Comparison of ENCODE assay signal across 11 cellular contexts in the genomic region with DNA sequence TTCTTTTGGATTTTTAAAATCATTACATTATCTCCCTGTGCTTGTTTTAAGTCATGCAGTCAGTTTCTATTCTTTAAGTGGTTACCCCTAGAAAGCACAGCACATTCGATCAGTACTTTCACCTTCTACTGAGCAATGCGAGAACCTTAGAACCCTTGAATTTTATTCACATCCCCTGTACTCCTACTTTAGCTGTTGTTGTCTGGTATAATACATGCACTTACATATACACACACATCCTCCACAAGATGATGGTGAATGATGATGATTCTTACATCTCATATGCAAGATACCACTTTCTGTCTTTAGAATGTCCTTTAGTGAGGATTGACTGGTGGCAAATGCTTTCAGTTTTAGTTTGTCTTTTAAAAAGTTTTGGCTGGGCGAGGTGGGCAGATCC. TPM values are rescaled to one million over a fixed set of nuclear protein-coding genes. Genes with fewer than 3 reads are reported as not detected.
A peak's percentile ranks its signal among the peaks of the same experiment; 100 is the strongest.
DNase-seq lines count a peak whose midpoint lies in the region; ATAC-seq and TF ChIP-seq lines count a peak whose summit lies in the region.
"Had no signal": no experiment of that assay in that cellular context is flagged by ENCODE, and none has a peak within 500 bp of the region (broad histone marks: within the 10 kb centered on the region; RNA-seq: fewer than 3 reads in every experiment).

No MANE protein-coding gene starts in this region.

- no peak for ATAC-seq in CD4-positive, alpha-beta T cell (ENCODE audit: poor library complexity)
- ATAC-seq in GM19023 (IDR thresholded peaks at IDR 0.05; ENCODE audit: unreplicated experiment) (peak; percentile 54), HG02885 (IDR thresholded peaks at IDR 0.05; ENCODE audit: poor library complexity, unreplicated experiment) (peak; percentile 74), T-helper 17 cell (peak; percentile 33)

- peaks cover 19% of the 10 kb centered on the region for H3K4me1 Mint-ChIP-seq in CD4-positive, alpha-beta T cell (ENCODE audit: low read depth)
- peaks cover 26% of the 10 kb centered on the region for H3K4me1 Mint-ChIP-seq in T-helper 17 cell

- CTCF ChIA-PET in CD4-positive, alpha-beta T cell (lab: Charles Lee): no interaction called here

- intact Hi-C loops in CD4-positive, alpha-beta T cell (cut with DNase I, micrococcal nuclease): loop anchor here in 1 of 2 experiments (10.0 kb wide), 2 partner anchors 1091 to 1899 kb away; a partner anchor contains a TSS
- intact Hi-C loops in prostate gland (cut with DNase I): no loop called here
- intact Hi-C loops in thyroid gland (cut with DNase I): loop anchor here (10.0 kb wide), 1 partner anchor 491 kb away; a partner anchor contains a TSS

- no peaks in the 10 kb centered on the region for H3K27me3 Mint-ChIP-seq in CD4-positive, alpha-beta T cell
- H3K27me3 Mint-ChIP-seq in T-helper 17 cell: no peaks in the 10 kb centered on the region

- peak overlapping the region; percentile 28 for H3K4me3 Mint-ChIP-seq in CD4-positive, alpha-beta T cell
- H3K4me3 Mint-ChIP-seq in T-helper 17 cell: peak overlapping the region; percentile 75

- no peak for TF ChIP-seq POLR2A in prostate gland (IDR thresholded peaks at IDR 0.05)
- no peak for TF ChIP-seq POLR2A in thyroid gland (IDR thresholded peaks at IDR 0.05)

- POLR2A ChIA-PET in CD4-positive, alpha-beta T cell (lab: Charles Lee): interaction anchor here (1.4 kb wide), 1 partner anchor 25 kb away, joined by 3 read pairs; no protein-coding TSS in a partner anchor

- no peaks in the 10 kb centered on the region for H3K9me3 ChIP-seq in CD4-positive, alpha-beta T cell (ENCODE audit: control insufficient read depth, low read length)
- no peaks in the 10 kb centered on the region for H3K9me3 ChIP-seq in T-helper 17 cell (ENCODE audit: control insufficient read depth, low read length, poor library complexity, severe bottlenecking)
- no peaks in the 10 kb centered on the region for H3K9me3 ChIP-seq in prostate gland
- no peaks in the 10 kb centered on the region for H3K9me3 ChIP-seq in thyroid gland
- H3K9me3 ChIP-seq: right lobe of liver had no signal

- H3K36me3 Mint-ChIP-seq in CD4-positive, alpha-beta T cell (ENCODE audit: low read depth): peaks cover 7% of the 10 kb centered on the region
- H3K36me3 Mint-ChIP-seq in T-helper 17 cell (ENCODE audit: low read depth): no peaks in the 10 kb centered on the region

- H3K27ac Mint-ChIP-seq in CD4-positive, alpha-beta T cell: no peak overlapping the region
- no peak overlapping the region for H3K27ac Mint-ChIP-seq in T-helper 17 cell

- H3K36me3 ChIP-seq in prostate gland (no peaks in the 10 kb centered on the region), thyroid gland (no peaks in the 10 kb centered on the region)
- H3K36me3 ChIP-seq: right lobe of liver had no signal

- DNase-seq in CD4-positive, alpha-beta T cell: no peak
- DNase-seq in T-helper 17 cell: no peak
- no peak for DNase-seq in NCI-H2196 (lab: John Stamatoyannopoulos, UW; ENCODE audit: unreplicated experiment)
- no peak for DNase-seq in prostate gland (ENCODE audit: low spot score)
- DNase-seq in thyroid gland: no peak
- DNase-seq in NCI-H146 treated with DMSO at 0.1 percent for 48 hours (lab: John Stamatoyannopoulos, UW; ENCODE audit: unreplicated experiment): no peak
- DNase-seq: effector memory CD4-positive, alpha-beta T cell; right lobe of liver; stimulated activated naive CD4-positive, alpha-beta T cell had no signal

- WGBS in prostate gland: 96% methylated on average over 3 of the region's 3 CpGs
- 90 to 94% methylated on average over 3 of the region's 3 CpGs for WGBS in thyroid gland, 2 donors

- no peaks in the 10 kb centered on the region for H3K9me3 Mint-ChIP-seq in CD4-positive, alpha-beta T cell

- H3K27ac ChIP-seq in CD4-positive, alpha-beta T cell (ENCODE audit: low read depth, low read length): no peak overlapping the region
- H3K27ac ChIP-seq in prostate gland (no peak overlapping the region), thyroid gland (no peak overlapping the region)
- H3K27ac ChIP-seq: right lobe of liver had no signal

- no peaks in the 10 kb centered on the region for H3K27me3 ChIP-seq in CD4-positive, alpha-beta T cell (ENCODE audit: control insufficient read depth, insufficient read depth, low read length)
- H3K27me3 ChIP-seq in prostate gland (replicated peaks; ENCODE audit: insufficient read depth) (no peaks in the 10 kb centered on the region), thyroid gland (no peaks in the 10 kb centered on the region)
- H3K27me3 ChIP-seq: right lobe of liver had no signal

- H3K4me3 ChIP-seq in prostate gland: no peak overlapping the region
- H3K4me3 ChIP-seq in thyroid gland (replicated peaks in 1 of 3): no peak overlapping the region
- H3K4me3 ChIP-seq: right lobe of liver had no signal

- TF ChIP-seq CTCF in CD4-positive, alpha-beta T cell (IDR thresholded peaks at IDR 0.05): no peak
- TF ChIP-seq CTCF in prostate gland (IDR thresholded peaks at IDR 0.05): no peak
- no peak for TF ChIP-seq CTCF in thyroid gland (IDR thresholded peaks at IDR 0.05)

- H3K4me1 ChIP-seq in prostate gland (replicated peaks) (peaks cover 6% of the 10 kb centered on the region), thyroid gland (peaks cover 15 to 20% of the 10 kb centered on the region in 2 donors)

RNA-seq across cellular contexts. Expression of a gene that starts 5.7 kb away (rescaled TPM):
- total RNA-seq in CD4-positive, alpha-beta T cell: 10 to 100 TPM; 26.0 to 29.5 TPM
- total RNA-seq in T-helper 17 cell (10 to 100 TPM; 26.5 to 28.6 TPM), prostate gland (10 to 100 TPM; 15.8 to 20.4 TPM), thyroid gland (10 to 100 TPM; 27.4 to 32.0 (median 28.8) TPM)

RNA-seq across cellular contexts. Expression of a gene that starts 6.4 kb away (rescaled TPM):
- total RNA-seq in CD4-positive, alpha-beta T cell: under 1 TPM; 0.19 to 0.22 TPM
- 1 to 10 TPM in 1 of 2 donors, under 1 TPM in 1; 0.94 to 3.8 TPM for total RNA-seq in T-helper 17 cell
- total RNA-seq in prostate gland: 10 to 100 TPM in 1 of 2 donors, 1 to 10 TPM in 1; 8.0 to 56.8 TPM
- total RNA-seq in thyroid gland: 10 to 100 TPM in 2 of 4 donors, 1 to 10 TPM in 2; 2.0 to 13.0 (median 7.7) TPM
